Comparison of ENCODE assay signal across 25 cellular contexts in genomic region chr3:62737449-62737848, GRCh38.
"Had no signal": no experiment of that assay in that cellular context is flagged by ENCODE, and none has a peak within 500 bp of the region (broad histone marks: within the 10 kb centered on the region; RNA-seq: fewer than 3 reads in every experiment).

No MANE protein-coding gene starts in this region.

- DNase-seq: activated CD4-positive, alpha-beta memory T cell treated with anti-CD3 and anti-CD28 coated beads, Interleukin-2, amount 10 ng/mL, durations not matched to agents 7 days and 5 days; activated CD4-positive, alpha-beta T cell treated with anti-CD3 and anti-CD28 coated beads for 1 hour; activated CD4-positive, alpha-beta T cell treated with anti-CD3 and anti-CD28 coated beads for 4 hours; activated CD4-positive, alpha-beta T cell treated with anti-CD3 and anti-CD28 coated beads, Interleukin-2, amount 10 ng/mL, durations not matched to agents 7 days and 5 days; activated CD4-positive, alpha-beta T cell treated with anti-CD3 and anti-CD28 coated beads, Interleukin-2, amount 50 U/mL, for 4 hours; activated CD4-positive, CD25-positive, alpha-beta regulatory T cell; activated CD8-positive, alpha-beta memory T cell treated with anti-CD3 and anti-CD28 coated beads for 24 hours; activated effector memory CD4-positive, alpha-beta T cell treated with Interleukin-2 at 50 U/mL for 16 hours; activated gamma-delta T cell treated with Interleukin-2 at 50 U/mL for 16 hours; activated naive CD4-positive, alpha-beta T cell treated with anti-CD3 and anti-CD28 coated beads, Interleukin-2, amount 50 U/mL, for 16 hours; activated naive CD4-positive, alpha-beta T cell treated with Interleukin-2 at 50 U/mL for 16 hours; activated T-cell treated with anti-CD3 and anti-CD28 coated beads, Interleukin-2, amount 50 U/mL, for 4 hours; amniotic stem cell; anterior cingulate cortex; brain microvascular endothelial cell; dorsolateral prefrontal cortex; effector memory CD4-positive, alpha-beta T cell; endodermal cell; foreskin fibroblast; head of caudate nucleus; T-helper 2 cell had no signal

- ATAC-seq: activated T-cell treated with anti-CD3 and anti-CD28 coated beads, Interleukin-2, amount 50 U/mL, for 4 hours; activated T-helper 17 cell treated with anti-CD3 and anti-CD28 coated beads, Interleukin-2, amount 50 U/mL, for 72 hours; esophagus mucosa had no signal

- FAIRE-seq: astrocyte, frontal cortex had no signal
